ENCODE assay signal across 19 cellular contexts in genomic region chr1:12661606-12662219, GRCh38. TPM values are rescaled to one million over a fixed set of nuclear protein-coding genes. Genes with fewer than 3 reads are reported as not detected.
DNase-seq lines count a peak whose midpoint lies in the region; ATAC-seq and TF ChIP-seq lines count a peak whose summit lies in the region.
"Had no signal": no experiment of that assay in that cellular context is flagged by ENCODE, and none has a peak within 500 bp of the region (broad histone marks: within the 10 kb centered on the region; RNA-seq: fewer than 3 reads in every experiment).

No MANE protein-coding gene starts in this region.

- peak overlapping the region; percentile 47 for H3K4me2 ChIP-seq in BLaER1

- peaks cover 6% of the 10 kb centered on the region; the same call in 1 of the 2 replicates for H3K9me3 ChIP-seq in BLaER1
- no peaks in the 10 kb centered on the region for H3K9me3 ChIP-seq in ascending aorta
- H3K9me3 ChIP-seq: BE2C, Caco-2 had no signal

- H3K4me1 ChIP-seq in BLaER1: peaks cover 18% of the 10 kb centered on the region
- no peaks in the 10 kb centered on the region for H3K4me1 ChIP-seq in ascending aorta
- H3K4me1 ChIP-seq: BE2C, Caco-2 had no signal

- no peak overlapping the region for H3K9ac ChIP-seq in BLaER1
- H3K9ac ChIP-seq: GM23248 had no signal

- no peaks in the 10 kb centered on the region for H4K20me1 ChIP-seq in BLaER1

- no peak for ATAC-seq in GM18867 (IDR thresholded peaks at IDR 0.05; ENCODE audit: unreplicated experiment)
- ATAC-seq: CD8-positive, alpha-beta T cell; HCT116 had no signal

- DNase-seq in LHCN-M2 (ENCODE audit: low read depth): peak; percentile 45
- DNase-seq in myocyte (ENCODE audit: low read depth): peak; percentile 84
- DNase-seq in superior temporal gyrus (ENCODE audit: extremely low spot score): peak; percentile 14
- no peak for DNase-seq in coronary artery (ENCODE audit: low spot score)
- no peak for DNase-seq in ascending aorta (ENCODE audit: low spot score in 2 of 2)
- DNase-seq: BE2C; Caco-2; CD4-positive, CD25-positive, alpha-beta regulatory T cell; CD8-positive, alpha-beta T cell; DMS153; DND-41; GM23248; H9 had no signal

- H3K27me3 ChIP-seq in BLaER1 (no peaks in the 10 kb centered on the region), ascending aorta (no peaks in the 10 kb centered on the region)
- H3K27me3 ChIP-seq: BE2C had no signal

- TF ChIP-seq CTCF in coronary artery (IDR thresholded peaks at IDR 0.05) (no peak), ascending aorta (IDR thresholded peaks at IDR 0.05) (no peak)

- intact Hi-C loops in ascending aorta (cut with DNase I): no loop called here

- no peak overlapping the region for H3K27ac ChIP-seq in BLaER1
- no peak overlapping the region for H3K27ac ChIP-seq in coronary artery
- H3K27ac ChIP-seq in ascending aorta: no peak overlapping the region
- H3K27ac ChIP-seq: C4-2B, GM23248 had no signal

- H3K36me3 ChIP-seq in BLaER1 (no peaks in the 10 kb centered on the region), ascending aorta (no peaks in the 10 kb centered on the region)
- H3K36me3 ChIP-seq: BE2C had no signal

- no peak overlapping the region for H3K4me3 ChIP-seq in BLaER1
- no peak overlapping the region for H3K4me3 ChIP-seq in coronary artery
- H3K4me3 ChIP-seq in ascending aorta: no peak overlapping the region
- H3K4me3 ChIP-seq: GM23248 had no signal

RNA-seq across cellular contexts. Expression of gene AADACL4, which starts 17.8 kb away (rescaled TPM):
- total RNA-seq in LHCN-M2 (2014; rRNA removed): not detected in 2 replicates
- not detected for polyA plus RNA-seq in LHCN-M2 (2012)
- not detected in 2 replicates for total RNA-seq in myocyte
- not detected for polyA plus RNA-seq in myocyte (2012)
- total RNA-seq in ascending aorta: not detected
- total RNA-seq: Caco-2; CD4-positive, CD25-positive, alpha-beta regulatory T cell; CD8-positive, alpha-beta T cell; GM23248; H4; H9 had no signal
- polyA plus RNA-seq: AG04450; CD4-positive, CD25-positive, alpha-beta regulatory T cell; GM23248 had no signal

RNA-seq across cellular contexts. Expression of gene DHRS3, which starts 43.7 kb away (rescaled TPM):
- total RNA-seq in LHCN-M2 (2014; rRNA removed) (1.4 and 1.6 TPM in 2 replicates), myocyte (0.21 TPM in 1 of 2 replicates, not detected in the other), ascending aorta (39.4 TPM)
- 2.3 TPM for polyA plus RNA-seq in LHCN-M2 (2012)
- 1.0 TPM for polyA plus RNA-seq in myocyte (2012)

RNA-seq across cellular contexts. Expression of gene AADACL3, which starts 54.2 kb away (rescaled TPM):
- total RNA-seq in LHCN-M2 (2014; rRNA removed): not detected in 2 replicates
- polyA plus RNA-seq in LHCN-M2 (2012): not detected
- total RNA-seq in myocyte: not detected in 2 replicates
- polyA plus RNA-seq in myocyte (2012): not detected
- not detected for total RNA-seq in ascending aorta
- total RNA-seq: Caco-2; CD4-positive, CD25-positive, alpha-beta regulatory T cell; CD8-positive, alpha-beta T cell; GM23248; H4 had no signal
- polyA plus RNA-seq: AG04450; CD4-positive, CD25-positive, alpha-beta regulatory T cell; GM23248 had no signal

Comparison
In these comparisons a context has a peak if more than half of its experiments do, and no peak if none do; other contexts are left out.
1. DNase-seq: peak in LHCN-M2 (single experiment), myocyte (single experiment) and superior temporal gyrus (single experiment); none in coronary artery (single experiment) and ascending aorta (0 of 2).
2. RNA of gene DHRS3, which starts 43.7 kb away (total RNA-seq): 39.4 TPM in ascending aorta (single experiment); 1.4 to 1.6 TPM in LHCN-M2 and 0.21 TPM in myocyte; every median in the first group is over 10 times any median in the second.